ENCODE assay signal across 14 cellular contexts in the genomic region with DNA sequence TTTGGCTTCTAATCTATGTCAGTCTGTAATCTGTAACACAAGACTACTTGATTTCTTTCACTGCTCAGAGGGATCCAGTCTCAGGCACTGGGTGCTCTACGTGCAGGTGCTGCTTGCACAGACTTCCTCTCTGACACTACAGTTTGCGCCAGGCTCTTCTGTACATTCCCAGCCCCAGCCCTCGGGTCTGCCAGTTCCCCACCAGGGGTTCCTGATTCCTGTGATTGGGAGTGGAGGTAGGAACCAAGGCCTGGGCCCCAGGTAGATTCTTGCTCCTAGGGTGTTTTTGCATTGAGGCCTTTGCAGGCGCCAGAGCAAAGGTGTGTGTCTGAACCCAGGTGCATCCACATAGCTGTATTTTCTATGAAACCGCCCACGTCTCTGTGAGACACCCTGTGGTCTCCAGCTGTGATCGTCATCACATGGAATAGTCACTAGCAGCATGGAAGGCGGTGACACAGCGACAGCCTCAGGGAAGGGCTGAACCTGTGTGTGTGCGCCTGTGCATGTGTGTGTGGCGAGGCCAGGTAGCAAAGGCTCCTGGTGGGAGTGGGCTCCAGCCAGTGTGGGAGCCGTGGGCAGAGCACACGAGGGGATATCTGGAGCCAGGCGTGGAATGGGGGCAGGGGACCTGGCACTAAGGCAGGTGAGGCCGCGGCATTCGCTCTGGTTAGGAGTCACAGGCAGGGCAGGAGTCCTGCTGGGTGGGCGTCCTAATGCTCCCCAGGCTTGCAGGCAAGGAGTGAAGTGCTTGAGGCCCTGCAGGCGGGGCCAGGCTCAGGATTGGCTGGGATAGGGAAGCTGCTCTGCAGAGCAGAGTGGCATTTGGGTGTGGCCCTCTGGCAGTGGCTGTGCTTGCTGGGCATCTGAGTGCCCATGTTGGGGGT.
A peak's percentile ranks its signal among the peaks of the same experiment; 100 is the strongest.
DNase-seq lines count a peak whose midpoint lies in the region; ATAC-seq and TF ChIP-seq lines count a peak whose summit lies in the region.
"Had no signal": no experiment of that assay in that cellular context is flagged by ENCODE, and none has a peak within 500 bp of the region (broad histone marks: within the 10 kb centered on the region; RNA-seq: fewer than 3 reads in every experiment).

No MANE protein-coding gene starts in this region.

- no peaks in the 10 kb centered on the region for H3K9me3 Mint-ChIP-seq in T-helper 1 cell treated with Interleukin-12 subunit alpha and Interleukin-12 subunit beta and Interleukin-4 antibody, amounts not matched to agents 30 μg/mL and 1 μg/mL, for 36 hours

- no peaks in the 10 kb centered on the region for H3K27me3 Mint-ChIP-seq in T-helper 1 cell treated with Interleukin-12 subunit alpha and Interleukin-12 subunit beta and Interleukin-4 antibody, amounts not matched to agents 30 μg/mL and 1 μg/mL, for 36 hours (ENCODE audit: low read depth)

- peak overlapping the region; percentile 31 for H3K4me3 Mint-ChIP-seq in T-helper 1 cell treated with Interleukin-12 subunit alpha and Interleukin-12 subunit beta and Interleukin-4 antibody, amounts not matched to agents 30 μg/mL and 1 μg/mL, for 36 hours

- no peak overlapping the region for H3K4me3 ChIP-seq in epithelial cell of esophagus (ENCODE audit: low read length)
- H3K4me3 ChIP-seq: A549, lung, PC-9, thoracic aorta had no signal

- ATAC-seq in GM18858 (IDR thresholded peaks at IDR 0.05; ENCODE audit: unreplicated experiment) (no peak), GM18870 (IDR thresholded peaks at IDR 0.05; ENCODE audit: unreplicated experiment) (no peak)
- ATAC-seq: A549 had no signal

- no peaks in the 10 kb centered on the region for H3K36me3 Mint-ChIP-seq in T-helper 1 cell treated with Interleukin-12 subunit alpha and Interleukin-12 subunit beta and Interleukin-4 antibody, amounts not matched to agents 30 μg/mL and 1 μg/mL, for 36 hours (ENCODE audit: low read depth)

- no peak for DNase-seq in T-helper 1 cell
- DNase-seq in SW480 (ENCODE audit: low spot score), result peak; percentile 64
- DNase-seq in epithelial cell of esophagus (ENCODE audit: low read depth), result peak; percentile 63
- DNase-seq in stimulated activated CD4-positive, alpha-beta T cell treated with anti-CD3 and anti-CD28 coated beads, Interleukin-4, amount 100 ng/mL, for 1 hour, result peak; percentile 50
- DNase-seq in COLO668 (lab: John Stamatoyannopoulos, UW; ENCODE audit: unreplicated experiment), result no peak
- DNase-seq: activated CD4-positive, CD25-positive, alpha-beta regulatory T cell treated with anti-CD3 and anti-CD28 coated beads, Interleukin-2, amount 50 U/mL, for 72 hours; GOT3; PC-9 had no signal

- TF ChIP-seq CTCF in epithelial cell of esophagus (IDR thresholded peaks at IDR 0.05; ENCODE audit: insufficient read depth, low read depth, low read length, missing control alignments), result no peak

- peak overlapping the region; percentile 65 for H3K27ac Mint-ChIP-seq in T-helper 1 cell treated with Interleukin-12 subunit alpha and Interleukin-12 subunit beta and Interleukin-4 antibody, amounts not matched to agents 30 μg/mL and 1 μg/mL, for 36 hours

- peaks cover 2% of the 10 kb centered on the region for H3K4me1 Mint-ChIP-seq in T-helper 1 cell treated with Interleukin-12 subunit alpha and Interleukin-12 subunit beta and Interleukin-4 antibody, amounts not matched to agents 30 μg/mL and 1 μg/mL, for 36 hours (ENCODE audit: low read depth)

Comparison
In these comparisons a context has a peak if more than half of its experiments do, and no peak if none do; other contexts are left out.
1. DNase-seq: peak in SW480 (single experiment), epithelial cell of esophagus (single experiment) and stimulated activated CD4-positive, alpha-beta T cell treated with anti-CD3 and anti-CD28 coated beads, Interleukin-4, amount 100 ng/mL, for 1 hour (single experiment); none in T-helper 1 cell (0 of 5) and COLO668 (single experiment).